Comparison of ENCODE assay signal across 11 cellular contexts in genomic region chr13:23460309-23460708, GRCh38. TPM values are rescaled to one million over a fixed set of nuclear protein-coding genes. Genes with fewer than 3 reads are reported as not detected.
DNase-seq lines count a peak whose midpoint lies in the region; ATAC-seq and TF ChIP-seq lines count a peak whose summit lies in the region.
"Had no signal": no experiment of that assay in that cellular context is flagged by ENCODE, and none has a peak within 500 bp of the region (broad histone marks: within the 10 kb centered on the region; RNA-seq: fewer than 3 reads in every experiment).

No MANE protein-coding gene starts in this region.

- H3K4ac ChIP-seq in H9 (ENCODE audit: low read depth, low read length), result no peak overlapping the region

- no peaks in the 10 kb centered on the region for H3K79me2 ChIP-seq in Karpas-422 (ENCODE audit: low read length)
- no peaks in the 10 kb centered on the region for H3K79me2 ChIP-seq in H9 (ENCODE audit: insufficient read depth, low read length)

- intact Hi-C loops in left colon (cut with DNase I, micrococcal nuclease), result no loop called here

- no peak overlapping the region for H3K27ac Mint-ChIP-seq in H9
- no peak overlapping the region for H3K27ac Mint-ChIP-seq in immature natural killer cell

- H4K8ac ChIP-seq in H9 (replicated peaks; ENCODE audit: insufficient read length, low read depth, low read length), result no peak overlapping the region

- no peak overlapping the region for H3K18ac ChIP-seq in H9 (ENCODE audit: insufficient read length, low read depth, low read length)

- H3K56ac ChIP-seq in H9 (ENCODE audit: insufficient read length, low read depth, low read length), result no peak overlapping the region

- no peak overlapping the region for H4K5ac ChIP-seq in H9 (ENCODE audit: insufficient read length, low read depth, low read length)

- H3K14ac ChIP-seq in H9 (ENCODE audit: insufficient read depth, low read length), result no peak overlapping the region

- no peaks in the 10 kb centered on the region for H3K79me1 ChIP-seq in H9 (ENCODE audit: insufficient read depth, low read depth, low read length, poor library complexity, severe bottlenecking)

- H2BK15ac ChIP-seq in H9 (ENCODE audit: low read depth, low read length), result no peak overlapping the region

- H3K23me2 ChIP-seq in H9 (ENCODE audit: insufficient read length, low read depth, low read length, poor library complexity, severe bottlenecking), result no peaks in the 10 kb centered on the region

- no peak overlapping the region for H3T11ph ChIP-seq in H9 (ENCODE audit: low read length)

- no peak overlapping the region for H2AFZ ChIP-seq in Karpas-422 (ENCODE audit: low read length)
- H2AFZ ChIP-seq in H9 (ENCODE audit: low read length), result no peak overlapping the region

- H3K23ac ChIP-seq in H9 (ENCODE audit: insufficient read length, low read depth, low read length), result no peak overlapping the region

- H3K27me3 ChIP-seq in Karpas-422 (ENCODE audit: low read length), result no peaks in the 10 kb centered on the region
- H3K27me3 ChIP-seq in H9 (ENCODE audit: insufficient read depth, low read length), result no peaks in the 10 kb centered on the region; the same call in 1 of the 2 replicates
- H3K27me3 ChIP-seq: esophagus squamous epithelium had no signal

- no peak overlapping the region for H2BK20ac ChIP-seq in H9 (ENCODE audit: low read depth, low read length, poor library complexity, severe bottlenecking)

- H3K27me3 Mint-ChIP-seq in H9 (ENCODE audit: low read depth) (peaks cover 6% of the 10 kb centered on the region), immature natural killer cell (ENCODE audit: low read depth in 3 of 3) (peaks cover 0 to 3% (median 1%) of the 10 kb centered on the region in 3 donors)

- no peak overlapping the region for H2BK5ac ChIP-seq in H9 (ENCODE audit: insufficient read length, low read length)

- DNase-seq in Karpas-422 (peak; percentile 81), H9 (no peak), immature natural killer cell (no peak), left colon (no peak)
- DNase-seq in activated T-cell treated with anti-CD3 and anti-CD28 coated beads, Interleukin-2, amount 50 U/mL, for 48 hours, result no peak
- DNase-seq: DMS79, esophagus squamous epithelium, GOT3, SW 1271 had no signal

- no peak for TF ChIP-seq CTCF in H9 (conservative IDR thresholded peaks at IDR 0.05)

- H3K4me1 Mint-ChIP-seq in H9 (peaks cover 12 to 19% of the 10 kb centered on the region in 2 experiments; a peak in 3 of 4 replicates), immature natural killer cell (peaks cover 0 to 2% of the 10 kb centered on the region in 2 donors)

- H3K4me1 ChIP-seq in Karpas-422 (ENCODE audit: low read length), result peaks cover 69% of the 10 kb centered on the region
- H3K4me1 ChIP-seq in H9 (ENCODE audit: insufficient read depth, low read length), result peaks cover 4% of the 10 kb centered on the region; the same call in 1 of the 2 replicates

- H3K9me3 Mint-ChIP-seq in H9, result peaks cover 4 to 6% of the 10 kb centered on the region in 2 experiments; a peak in 4 of 5 replicates
- no peaks in the 10 kb centered on the region for H3K9me3 Mint-ChIP-seq in immature natural killer cell

- no CpG with 5 or more reads among the region's 1 CpG for WGBS in H9 (ENCODE audit: extremely low coverage, insufficient read length, low lambda C conversion rate)

- H2BK12ac ChIP-seq in H9 (ENCODE audit: insufficient read length, low read depth, low read length), result no peak overlapping the region

- H3K36me3 Mint-ChIP-seq in H9 (ENCODE audit: insufficient read depth in 1 of 3, low read depth in 3 of 3) (peaks cover 0 to 6% (median 0%) of the 10 kb centered on the region in 3 experiments; a peak in 2 of 7 replicates), immature natural killer cell (no peaks in the 10 kb centered on the region)

- H2BK120ac ChIP-seq in H9 (ENCODE audit: low read depth, low read length, poor library complexity, severe bottlenecking), result no peak overlapping the region

- peak overlapping the region; percentile 92 for H3K27ac ChIP-seq in Karpas-422 (ENCODE audit: low read length)
- H3K27ac ChIP-seq in H9 (ENCODE audit: insufficient read length, low read depth, low read length), result no peak overlapping the region
- H3K27ac ChIP-seq: esophagus squamous epithelium had no signal

- peak overlapping the region; percentile 42 for H3K4me2 ChIP-seq in Karpas-422 (ENCODE audit: low read depth, low read length, poor library complexity, severe bottlenecking)
- H3K4me2 ChIP-seq in H9 (ENCODE audit: insufficient read depth, insufficient read length, low read length), result no peak overlapping the region

- H3K9me3 ChIP-seq in Karpas-422 (ENCODE audit: low read length), result no peaks in the 10 kb centered on the region
- H3K9me3 ChIP-seq in H9 (ENCODE audit: control insufficient read depth, low read depth, low read length), result no peaks in the 10 kb centered on the region
- H3K9me3 ChIP-seq: esophagus squamous epithelium had no signal

- H3K9me2 ChIP-seq in Karpas-422 (replicated peaks; ENCODE audit: insufficient read depth, low read length), result no peaks in the 10 kb centered on the region

- peak overlapping the region; percentile 26; the same call in 1 of the 2 replicates for H3K4me3 ChIP-seq in Karpas-422 (ENCODE audit: low read length)
- H3K4me3 ChIP-seq: esophagus squamous epithelium had no signal

- no peak overlapping the region for H2AK5ac ChIP-seq in H9 (ENCODE audit: insufficient read length, low read length)

- no peak overlapping the region for H4K91ac ChIP-seq in H9 (ENCODE audit: insufficient read length, low read depth, low read length)

- H3K9ac ChIP-seq in Karpas-422 (ENCODE audit: low read length), result peak overlapping the region; percentile 46
- no peak overlapping the region for H3K9ac ChIP-seq in H9 (ENCODE audit: extremely low read depth, insufficient read length, low read length)

- H4K20me1 ChIP-seq in Karpas-422 (ENCODE audit: insufficient read depth, low read depth, low read length) (no peaks in the 10 kb centered on the region), H9 (ENCODE audit: control insufficient read depth, insufficient read depth, insufficient read length) (no peaks in the 10 kb centered on the region)

- no peak overlapping the region for H3K4me3 Mint-ChIP-seq in H9
- no peak overlapping the region for H3K4me3 Mint-ChIP-seq in immature natural killer cell

- ATAC-seq in GM19023 (IDR thresholded peaks at IDR 0.05; ENCODE audit: unreplicated experiment) (peak; percentile 76), HG02798 (IDR thresholded peaks at IDR 0.05; ENCODE audit: poor library complexity, unreplicated experiment) (peak; percentile 60), left colon (no peak)

- no peaks in the 10 kb centered on the region for H3K36me3 ChIP-seq in Karpas-422 (ENCODE audit: insufficient read depth, low read length)
- H3K36me3 ChIP-seq: esophagus squamous epithelium had no signal

RNA-seq across cellular contexts. Expression of gene SACS, which starts 26.8 kb away (rescaled TPM):
- total RNA-seq in Karpas-422 (2014; rRNA removed; shearing (Covaris generic); ENCODE audit: low replicate concordance), result 32.7 and 37.5 TPM in 2 replicates
- total RNA-seq in H9 (2021), result 47.8 and 53.0 TPM in 2 replicates
- 1 to 10 TPM in 2 of 3 donors, under 1 TPM in 1; 0.42 to 4.4 (median 4.0) TPM for polyA plus RNA-seq in immature natural killer cell
- 1 to 10 TPM; 3.3 to 4.5 TPM for total RNA-seq in left colon
